In genomic region chr7:44313016-44313415, GRCh38 we compare ENCODE assay signal across 16 cellular contexts. TPM values are rescaled to one million over a fixed set of nuclear protein-coding genes. Genes with fewer than 3 reads are reported as not detected.
"Had no signal": no experiment of that assay in that cellular context is flagged by ENCODE, and none has a peak within 500 bp of the region (broad histone marks: within the 10 kb centered on the region; RNA-seq: fewer than 3 reads in every experiment).

No MANE protein-coding gene starts in this region.

- H3K9me3 ChIP-seq: SJSA1, thyroid gland had no signal

- H3K27ac Mint-ChIP-seq: activated T-cell treated with anti-CD3 and anti-CD28 coated beads, Interleukin-2, amount 50 U/mL, for 24 hours; nephron; T-helper 2 cell treated with Interferon-gamma antibody and Interleukin-4, amounts not matched to agents 5 μg/mL and 100 μg/mL, for 36 hours had no signal

- H3K36me3 Mint-ChIP-seq: activated naive CD4-positive, alpha-beta T cell treated with anti-CD3 and anti-CD28 coated beads, Interleukin-2, amount 50 U/mL, for 72 hours had no signal

- H3K4me1 ChIP-seq: foreskin keratinocyte, SJSA1, uterus had no signal

- ATAC-seq: activated naive CD4-positive, alpha-beta T cell treated with anti-CD3 and anti-CD28 coated beads, Interleukin-2, amount 50 U/mL, for 72 hours; foreskin keratinocyte; left lobe of liver had no signal

- H3K4me3 Mint-ChIP-seq: activated T-cell treated with anti-CD3 and anti-CD28 coated beads, Interleukin-2, amount 50 U/mL, for 24 hours; nephron; T-helper 2 cell treated with Interferon-gamma antibody and Interleukin-4, amounts not matched to agents 5 μg/mL and 100 μg/mL, for 36 hours had no signal

- H3K4me3 ChIP-seq: sigmoid colon, SJSA1, thyroid gland, uterus had no signal

- H3K27ac ChIP-seq: foreskin keratinocyte, sigmoid colon, SJSA1, thyroid gland, uterus had no signal

- H3K4me1 Mint-ChIP-seq: nephron had no signal

- DNase-seq: activated CD4-positive, CD25-positive, alpha-beta regulatory T cell; activated T-cell treated with anti-CD3 and anti-CD28 coated beads, Interleukin-2, amount 50 U/mL, for 24 hours; central memory CD4-positive, alpha-beta T cell; effector CD8-positive, alpha-beta T cell; foreskin keratinocyte; mesendoderm; sigmoid colon; stimulated activated CD4-positive, alpha-beta T cell treated with anti-CD3 and anti-CD28 coated beads, Interleukin-1b, Interleukin-23, amount 100 ng/mL, for 48 hours; thyroid gland; uterus had no signal

- H3K27me3 ChIP-seq: foreskin keratinocyte, thyroid gland, uterus had no signal

- H3K9me3 Mint-ChIP-seq: activated naive CD4-positive, alpha-beta T cell treated with anti-CD3 and anti-CD28 coated beads, Interleukin-2, amount 50 U/mL, for 72 hours; activated T-cell treated with anti-CD3 and anti-CD28 coated beads, Interleukin-2, amount 50 U/mL, for 24 hours; nephron; T-helper 2 cell treated with Interferon-gamma antibody and Interleukin-4, amounts not matched to agents 5 μg/mL and 100 μg/mL, for 36 hours had no signal

- H3K36me3 ChIP-seq: sigmoid colon, SJSA1, thyroid gland, uterus had no signal

RNA-seq across cellular contexts. Expression of gene CAMK2B, which starts 12.4 kb away (rescaled TPM):
- total RNA-seq: osteoblast, SJSA1 had no signal
